In genomic region chr2:47276061-47276460, GRCh38 we compare ENCODE assay signal across 38 cellular contexts.
"Had no signal": no experiment of that assay in that cellular context is flagged by ENCODE, and none has a peak within 500 bp of the region (broad histone marks: within the 10 kb centered on the region; RNA-seq: fewer than 3 reads in every experiment).

No MANE protein-coding gene starts in this region.

- H3K27ac Mint-ChIP-seq: activated naive CD4-positive, alpha-beta T cell treated with anti-CD3 and anti-CD28 coated beads for 36 hours; activated naive CD4-positive, alpha-beta T cell treated with anti-CD3 and anti-CD28 coated beads, Interleukin-2, amount 10 ng/mL, durations not matched to agents 7 days and 5 days; activated naive CD4-positive, alpha-beta T cell treated with anti-CD3 and anti-CD28 coated beads, Interleukin-2, amount 50 U/mL, for 24 hours; activated naive CD4-positive, alpha-beta T cell treated with anti-CD3 and anti-CD28 coated beads, Interleukin-2, amount 50 U/mL, for 72 hours; activated naive CD8-positive, alpha-beta T cell; activated naive CD8-positive, alpha-beta T cell treated with anti-CD3 and anti-CD28 coated beads for 36 hours; activated naive CD8-positive, alpha-beta T cell treated with anti-CD3 and anti-CD28 coated beads, Interleukin-2, amount 10 ng/mL, durations not matched to agents 7 days and 5 days; activated naive CD8-positive, alpha-beta T cell treated with anti-CD3 and anti-CD28 coated beads, Interleukin-2, amount 50 U/mL, for 24 hours; activated T-cell treated with anti-CD3 and anti-CD28 coated beads, Interleukin-2, amount 50 U/mL, for 24 hours; activated T-cell treated with anti-CD3 and anti-CD28 coated beads, Interleukin-2, amount 50 U/mL, for 72 hours; activated T-helper 1 cell treated with anti-CD3 and anti-CD28 coated beads, Interleukin-12 subunit alpha, Interleukin-12 subunit beta, Interleukin-2, Interleukin-4 antibody, amounts not matched to agents 30 ng/mL and 10 ng/mL and 1 ng/mL, durations not matched to agents 14 hours and 24 hours and 36 hours; activated T-helper 17 cell treated with anti-CD3 and anti-CD28 coated beads, Interleukin-2, amount 50 U/mL, for 72 hours; activated T-helper 2 cell treated with anti-CD3 and anti-CD28 coated beads, Interferon-gamma antibody, Interleukin-2, Interleukin-4, amounts not matched to agents 10 μg/mL and 5 μg/mL and 100 μg/mL, durations not matched to agents 14 hours and 24 hours and 36 hours had no signal

- H3K4me3 ChIP-seq: adrenal gland, ascending aorta, body of pancreas, breast epithelium, cardiac muscle cell had no signal

- H3K36me3 Mint-ChIP-seq: activated naive CD4-positive, alpha-beta T cell treated with anti-CD3 and anti-CD28 coated beads, Interleukin-2, amount 10 ng/mL, durations not matched to agents 7 days and 5 days; activated naive CD4-positive, alpha-beta T cell treated with anti-CD3 and anti-CD28 coated beads, Interleukin-2, amount 50 U/mL, for 24 hours; activated naive CD4-positive, alpha-beta T cell treated with anti-CD3 and anti-CD28 coated beads, Interleukin-2, amount 50 U/mL, for 72 hours; activated naive CD8-positive, alpha-beta T cell; activated naive CD8-positive, alpha-beta T cell treated with anti-CD3 and anti-CD28 coated beads for 36 hours; activated naive CD8-positive, alpha-beta T cell treated with anti-CD3 and anti-CD28 coated beads, Interleukin-2, amount 10 ng/mL, durations not matched to agents 7 days and 5 days had no signal

- H3K4me1 Mint-ChIP-seq: activated naive CD4-positive, alpha-beta T cell treated with anti-CD3 and anti-CD28 coated beads, Interleukin-2, amount 10 ng/mL, durations not matched to agents 7 days and 5 days; activated naive CD4-positive, alpha-beta T cell treated with anti-CD3 and anti-CD28 coated beads, Interleukin-2, amount 50 U/mL, for 24 hours; activated naive CD8-positive, alpha-beta T cell treated with anti-CD3 and anti-CD28 coated beads, Interleukin-2, amount 10 ng/mL, durations not matched to agents 7 days and 5 days; activated T-helper 17 cell treated with anti-CD3 and anti-CD28 coated beads, Interleukin-2, amount 50 U/mL, for 72 hours had no signal

- H3K27ac ChIP-seq: body of pancreas, brain microvascular endothelial cell, cardiac muscle cell had no signal

- H3K27me3 ChIP-seq: adrenal gland, ascending aorta, body of pancreas, brain microvascular endothelial cell, breast epithelium, cardiac muscle cell had no signal

- H3K36me3 ChIP-seq: adrenal gland, ascending aorta, brain microvascular endothelial cell, breast epithelium, cardiac muscle cell had no signal

- H3K4me3 Mint-ChIP-seq: activated naive CD4-positive, alpha-beta T cell treated with anti-CD3 and anti-CD28 coated beads for 36 hours; activated naive CD4-positive, alpha-beta T cell treated with anti-CD3 and anti-CD28 coated beads, Interleukin-2, amount 10 ng/mL, durations not matched to agents 7 days and 5 days; activated naive CD4-positive, alpha-beta T cell treated with anti-CD3 and anti-CD28 coated beads, Interleukin-2, amount 50 U/mL, for 24 hours; activated naive CD8-positive, alpha-beta T cell; activated naive CD8-positive, alpha-beta T cell treated with anti-CD3 and anti-CD28 coated beads for 36 hours; activated naive CD8-positive, alpha-beta T cell treated with anti-CD3 and anti-CD28 coated beads, Interleukin-2, amount 10 ng/mL, durations not matched to agents 7 days and 5 days; activated naive CD8-positive, alpha-beta T cell treated with anti-CD3 and anti-CD28 coated beads, Interleukin-2, amount 50 U/mL, for 24 hours; activated T-cell treated with anti-CD3 and anti-CD28 coated beads, Interleukin-2, amount 50 U/mL, for 24 hours; activated T-cell treated with anti-CD3 and anti-CD28 coated beads, Interleukin-2, amount 50 U/mL, for 4 hours; activated T-cell treated with anti-CD3 and anti-CD28 coated beads, Interleukin-2, amount 50 U/mL, for 72 hours; activated T-helper 1 cell treated with anti-CD3 and anti-CD28 coated beads, Interleukin-12 subunit alpha, Interleukin-12 subunit beta, Interleukin-2, Interleukin-4 antibody, amounts not matched to agents 30 ng/mL and 10 ng/mL and 1 ng/mL, durations not matched to agents 14 hours and 24 hours and 36 hours; activated T-helper 17 cell treated with anti-CD3 and anti-CD28 coated beads, Interleukin-2, amount 50 U/mL, for 72 hours; brain; central memory CD8-positive, alpha-beta T cell had no signal

- ATAC-seq: activated naive CD4-positive, alpha-beta T cell treated with anti-CD3 and anti-CD28 coated beads, Interleukin-2, amount 50 U/mL, for 72 hours; activated naive CD8-positive, alpha-beta T cell treated with anti-CD3 and anti-CD28 coated beads, Interleukin-2, amount 50 U/mL, for 24 hours; activated T-cell treated with anti-CD3 and anti-CD28 coated beads, Interleukin-2, amount 50 U/mL, for 4 hours; activated T-cell treated with anti-CD3 and anti-CD28 coated beads, Interleukin-2, amount 50 U/mL, for 72 hours; activated T-helper 17 cell treated with anti-CD3 and anti-CD28 coated beads, Interleukin-2, amount 50 U/mL, for 72 hours; body of pancreas had no signal

- DNase-seq: activated effector memory CD4-positive, alpha-beta T cell treated with anti-CD3 and anti-CD28 coated beads, Interleukin-2, amount 50 U/mL, for 16 hours; activated effector memory CD4-positive, alpha-beta T cell treated with Interleukin-2 at 50 U/mL for 16 hours; activated gamma-delta T cell; activated gamma-delta T cell treated with Interleukin-2 at 50 U/mL for 16 hours; activated naive CD4-positive, alpha-beta T cell; activated naive CD4-positive, alpha-beta T cell treated with anti-CD3 and anti-CD28 coated beads for 36 hours; activated naive CD4-positive, alpha-beta T cell treated with anti-CD3 and anti-CD28 coated beads, Interleukin-2, amount 10 ng/mL, durations not matched to agents 7 days and 5 days; activated naive CD4-positive, alpha-beta T cell treated with anti-CD3 and anti-CD28 coated beads, Interleukin-2, amount 50 U/mL, for 16 hours; activated naive CD4-positive, alpha-beta T cell treated with Interleukin-2 at 50 U/mL for 16 hours; activated naive CD8-positive, alpha-beta T cell treated with anti-CD3 and anti-CD28 coated beads for 36 hours; activated naive CD8-positive, alpha-beta T cell treated with anti-CD3 and anti-CD28 coated beads, Interleukin-2, amount 10 ng/mL, durations not matched to agents 7 days and 5 days; activated naive CD8-positive, alpha-beta T cell treated with anti-CD3 and anti-CD28 coated beads, Interleukin-2, amount 50 U/mL, for 24 hours; activated T-cell treated with anti-CD3 and anti-CD28 coated beads, Interleukin-2, amount 50 U/mL, for 1 hour; activated T-cell treated with anti-CD3 and anti-CD28 coated beads, Interleukin-2, amount 50 U/mL, for 24 hours; activated T-cell treated with anti-CD3 and anti-CD28 coated beads, Interleukin-2, amount 50 U/mL, for 4 hours; activated T-cell treated with anti-CD3 and anti-CD28 coated beads, Interleukin-2, amount 50 U/mL, for 48 hours; activated T-cell treated with anti-CD3 and anti-CD28 coated beads, Interleukin-2, amount 50 U/mL, for 72 hours; adrenal gland; amniotic stem cell; amygdala; anterior cingulate cortex; aorta; body of pancreas; brain microvascular endothelial cell; caudate nucleus; central memory CD4-positive, alpha-beta T cell; cerebellar nuclear complex had no signal

- H3K27me3 Mint-ChIP-seq: activated naive CD4-positive, alpha-beta T cell treated with anti-CD3 and anti-CD28 coated beads, Interleukin-2, amount 50 U/mL, for 24 hours; activated naive CD8-positive, alpha-beta T cell; activated naive CD8-positive, alpha-beta T cell treated with anti-CD3 and anti-CD28 coated beads for 36 hours; activated T-cell treated with anti-CD3 and anti-CD28 coated beads, Interleukin-2, amount 50 U/mL, for 24 hours; brain; central memory CD8-positive, alpha-beta T cell had no signal

- H3K4me1 ChIP-seq: breast epithelium had no signal

- H3K9me3 ChIP-seq: adrenal gland, ascending aorta, body of pancreas, breast epithelium had no signal

- H3K9me3 Mint-ChIP-seq: activated naive CD4-positive, alpha-beta T cell treated with anti-CD3 and anti-CD28 coated beads for 36 hours; activated naive CD4-positive, alpha-beta T cell treated with anti-CD3 and anti-CD28 coated beads, Interleukin-2, amount 10 ng/mL, durations not matched to agents 7 days and 5 days; activated naive CD4-positive, alpha-beta T cell treated with anti-CD3 and anti-CD28 coated beads, Interleukin-2, amount 50 U/mL, for 24 hours; activated naive CD4-positive, alpha-beta T cell treated with anti-CD3 and anti-CD28 coated beads, Interleukin-2, amount 50 U/mL, for 72 hours; activated naive CD8-positive, alpha-beta T cell treated with anti-CD3 and anti-CD28 coated beads for 36 hours; activated naive CD8-positive, alpha-beta T cell treated with anti-CD3 and anti-CD28 coated beads, Interleukin-2, amount 10 ng/mL, durations not matched to agents 7 days and 5 days; activated naive CD8-positive, alpha-beta T cell treated with anti-CD3 and anti-CD28 coated beads, Interleukin-2, amount 50 U/mL, for 24 hours; activated T-cell treated with anti-CD3 and anti-CD28 coated beads, Interleukin-2, amount 50 U/mL, for 24 hours; activated T-cell treated with anti-CD3 and anti-CD28 coated beads, Interleukin-2, amount 50 U/mL, for 4 hours; activated T-cell treated with anti-CD3 and anti-CD28 coated beads, Interleukin-2, amount 50 U/mL, for 72 hours; activated T-helper 1 cell treated with anti-CD3 and anti-CD28 coated beads, Interleukin-12 subunit alpha, Interleukin-12 subunit beta, Interleukin-2, Interleukin-4 antibody, amounts not matched to agents 30 ng/mL and 10 ng/mL and 1 ng/mL, durations not matched to agents 14 hours and 24 hours and 36 hours; activated T-helper 17 cell treated with anti-CD3 and anti-CD28 coated beads, Interleukin-2, amount 50 U/mL, for 72 hours; activated T-helper 2 cell treated with anti-CD3 and anti-CD28 coated beads, Interferon-gamma antibody, Interleukin-2, Interleukin-4, amounts not matched to agents 10 μg/mL and 5 μg/mL and 100 μg/mL, durations not matched to agents 14 hours and 24 hours and 36 hours; central memory CD8-positive, alpha-beta T cell had no signal
